20 cellular contexts compared by ENCODE assay signal in the genomic region with DNA sequence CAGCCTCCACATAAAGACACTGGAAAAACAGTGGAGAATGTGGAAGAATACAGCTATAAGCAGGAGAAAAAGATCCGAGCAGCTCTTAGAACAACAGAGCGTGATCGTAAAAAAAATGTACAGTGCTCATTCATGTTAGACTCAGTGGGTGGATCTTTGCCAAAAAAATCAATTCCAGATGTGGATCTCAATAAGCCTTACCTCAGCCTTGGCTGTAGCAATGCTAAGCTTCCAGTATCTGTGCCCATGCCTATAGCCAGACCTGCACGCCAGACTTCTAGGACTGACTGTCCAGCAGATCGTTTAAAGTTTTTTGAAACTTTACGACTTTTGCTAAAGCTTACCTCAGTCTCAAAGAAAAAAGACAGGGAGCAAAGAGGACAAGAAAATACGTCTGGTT. TPM values are rescaled to one million over a fixed set of nuclear protein-coding genes. Genes with fewer than 3 reads are reported as not detected.
DNase-seq lines count a peak whose midpoint lies in the region; ATAC-seq and TF ChIP-seq lines count a peak whose summit lies in the region.
"Had no signal": no experiment of that assay in that cellular context is flagged by ENCODE, and none has a peak within 500 bp of the region (broad histone marks: within the 10 kb centered on the region; RNA-seq: fewer than 3 reads in every experiment).

No MANE protein-coding gene starts in this region.

- intact Hi-C loops in right lobe of liver (cut with DNase I), result no loop called here

- no peak overlapping the region for H3K27ac ChIP-seq in right lobe of liver
- H3K27ac ChIP-seq: ascending aorta, colonic mucosa, neural progenitor cell had no signal

- H3K36me3 Mint-ChIP-seq in chondrocyte (ENCODE audit: low read depth) (peaks cover 3% of the 10 kb centered on the region), mesothelial cell of epicardium (peaks cover 15% of the 10 kb centered on the region)

- H3K27me3 Mint-ChIP-seq in chondrocyte (ENCODE audit: low read depth) (no peaks in the 10 kb centered on the region), mesothelial cell of epicardium (ENCODE audit: low read depth) (no peaks in the 10 kb centered on the region)
- H3K27me3 Mint-ChIP-seq: activated CD4-positive, alpha-beta memory T cell treated with anti-CD3 and anti-CD28 coated beads for 36 hours; CD8-positive, alpha-beta memory T cell had no signal

- H3K4me3 ChIP-seq in AG09309 (ENCODE audit: control insufficient read depth, low read depth, low read length), result no peak overlapping the region
- H3K4me3 ChIP-seq in MG63, result no peak overlapping the region
- no peak overlapping the region for H3K4me3 ChIP-seq in right lobe of liver
- H3K4me3 ChIP-seq: ascending aorta, colonic mucosa, neural progenitor cell had no signal

- peak; percentile 83 for DNase-seq in AG09309 (ENCODE audit: low read depth)
- peak; percentile 70 for DNase-seq in MG63
- DNase-seq in chondrocyte (ENCODE audit: low spot score), result no peak
- no peak for DNase-seq in mesothelial cell of epicardium (ENCODE audit: low spot score in 2 of 2, unreplicated experiment in 2 of 2)
- no peak for DNase-seq in right lobe of liver
- DNase-seq in NCI-H2107 treated with DMSO at 0.1 percent for 48 hours (lab: John Stamatoyannopoulos, UW; ENCODE audit: unreplicated experiment), result no peak
- DNase-seq in NCI-H82 (lab: John Stamatoyannopoulos, UW), result no peak
- DNase-seq: activated CD4-positive, alpha-beta memory T cell treated with anti-CD3 and anti-CD28 coated beads for 36 hours; activated naive CD4-positive, alpha-beta T cell treated with Interleukin-2 at 50 U/mL for 16 hours; activated T-cell treated with anti-CD3 and anti-CD28 coated beads, Interleukin-2, amount 50 U/mL, for 1 hour; CD8-positive, alpha-beta memory T cell; colonic mucosa; DND-41; left cardiac atrium; NCI-H1417 treated with DMSO at 0.1 percent for 48 hours; OCI-M1; SIG-M5 had no signal

- H3K9me3 ChIP-seq in MG63, result no peaks in the 10 kb centered on the region
- H3K9me3 ChIP-seq in right lobe of liver, result no peaks in the 10 kb centered on the region
- H3K9me3 ChIP-seq: ascending aorta, colonic mucosa had no signal

- 81% methylated on average over 6 of the region's 7 CpGs for WGBS in right lobe of liver (ENCODE audit: insufficient coverage, low coverage, low lambda C conversion rate, missing lambda C conversion rate)

- ATAC-seq in right lobe of liver (no peak), GM18505 (IDR thresholded peaks at IDR 0.05; ENCODE audit: unreplicated experiment) (no peak)
- ATAC-seq: left cardiac atrium had no signal

- TF ChIP-seq CTCF in AG09309 (IDR thresholded peaks at IDR 0.05; ENCODE audit: control insufficient read depth, insufficient read depth, low read depth, low read length, missing control alignments), result no peak
- TF ChIP-seq CTCF in chondrocyte (IDR thresholded peaks at IDR 0.05), result no peak
- TF ChIP-seq CTCF in mesothelial cell of epicardium (IDR thresholded peaks at IDR 0.05; ENCODE audit: unreplicated experiment), result no peak
- TF ChIP-seq CTCF in right lobe of liver (IDR thresholded peaks at IDR 0.05), result no peak

- H3K36me3 ChIP-seq in MG63 (peaks cover 27% of the 10 kb centered on the region), right lobe of liver (no peaks in the 10 kb centered on the region)
- H3K36me3 ChIP-seq: colonic mucosa had no signal

- no peaks in the 10 kb centered on the region for H3K4me1 ChIP-seq in right lobe of liver
- H3K4me1 ChIP-seq: ascending aorta, colonic mucosa, neural progenitor cell had no signal

- H3K9me3 Mint-ChIP-seq in chondrocyte (ENCODE audit: low read depth) (no peaks in the 10 kb centered on the region), mesothelial cell of epicardium (no peaks in the 10 kb centered on the region)
- H3K9me3 Mint-ChIP-seq: activated CD4-positive, alpha-beta memory T cell treated with anti-CD3 and anti-CD28 coated beads for 36 hours; CD8-positive, alpha-beta memory T cell; neural progenitor cell had no signal

- H3K4me1 Mint-ChIP-seq in chondrocyte (ENCODE audit: low read depth) (peaks cover 28% of the 10 kb centered on the region), mesothelial cell of epicardium (no peaks in the 10 kb centered on the region)
- H3K4me1 Mint-ChIP-seq: neural progenitor cell had no signal

- H3K4me3 Mint-ChIP-seq in chondrocyte (ENCODE audit: unreplicated experiment) (no peak overlapping the region), mesothelial cell of epicardium (no peak overlapping the region)
- H3K4me3 Mint-ChIP-seq: activated CD4-positive, alpha-beta memory T cell treated with anti-CD3 and anti-CD28 coated beads for 36 hours; neural progenitor cell had no signal

- no peak for TF ChIP-seq POLR2A in right lobe of liver (IDR thresholded peaks at IDR 0.05)
- TF ChIP-seq POLR2A in GM18505 (IDR thresholded peaks at IDR 0.05; ENCODE audit: borderline replicate concordance, extremely low read depth, insufficient read depth, insufficient read length), result no peak

- H3K27me3 ChIP-seq in MG63 (no peaks in the 10 kb centered on the region), right lobe of liver (no peaks in the 10 kb centered on the region)
- H3K27me3 ChIP-seq: ascending aorta, colonic mucosa, neural progenitor cell had no signal

- H3K27ac Mint-ChIP-seq in chondrocyte (ENCODE audit: unreplicated experiment), result peak overlapping the region; percentile 4
- peak overlapping the region; percentile 45 for H3K27ac Mint-ChIP-seq in mesothelial cell of epicardium
- H3K27ac Mint-ChIP-seq: activated CD4-positive, alpha-beta memory T cell treated with anti-CD3 and anti-CD28 coated beads for 36 hours; neural progenitor cell had no signal

RNA-seq across cellular contexts. Expression of a gene that starts 57.1 kb away (rescaled TPM):
- 11.0 and 13.5 TPM in 2 replicates for total RNA-seq in MG63 (2014; rRNA removed; shearing (Covaris generic); ENCODE audit: low replicate concordance)
- total RNA-seq in chondrocyte (25.5 to 34.1 TPM (median 33.2 TPM) in 3 replicates), mesothelial cell of epicardium (53.6 to 62.6 TPM (median 59.8 TPM) in 3 replicates), right lobe of liver (10 to 100 TPM in 4 of 6 experiments, 1 to 10 TPM in 2; 9.4 to 20.5 (median 13.1) TPM)

Comparison
In these comparisons a context has a peak if more than half of its experiments do, and no peak if none do; other contexts are left out.
1. DNase-seq: peak in AG09309 (single experiment) and MG63 (single experiment); none in chondrocyte (single experiment), mesothelial cell of epicardium (0 of 2), right lobe of liver (0 of 3), NCI-H2107 treated with DMSO at 0.1 percent for 48 hours (single experiment) and NCI-H82 (single experiment).